ENCODE assay signal across 17 cellular contexts in the genomic region with DNA sequence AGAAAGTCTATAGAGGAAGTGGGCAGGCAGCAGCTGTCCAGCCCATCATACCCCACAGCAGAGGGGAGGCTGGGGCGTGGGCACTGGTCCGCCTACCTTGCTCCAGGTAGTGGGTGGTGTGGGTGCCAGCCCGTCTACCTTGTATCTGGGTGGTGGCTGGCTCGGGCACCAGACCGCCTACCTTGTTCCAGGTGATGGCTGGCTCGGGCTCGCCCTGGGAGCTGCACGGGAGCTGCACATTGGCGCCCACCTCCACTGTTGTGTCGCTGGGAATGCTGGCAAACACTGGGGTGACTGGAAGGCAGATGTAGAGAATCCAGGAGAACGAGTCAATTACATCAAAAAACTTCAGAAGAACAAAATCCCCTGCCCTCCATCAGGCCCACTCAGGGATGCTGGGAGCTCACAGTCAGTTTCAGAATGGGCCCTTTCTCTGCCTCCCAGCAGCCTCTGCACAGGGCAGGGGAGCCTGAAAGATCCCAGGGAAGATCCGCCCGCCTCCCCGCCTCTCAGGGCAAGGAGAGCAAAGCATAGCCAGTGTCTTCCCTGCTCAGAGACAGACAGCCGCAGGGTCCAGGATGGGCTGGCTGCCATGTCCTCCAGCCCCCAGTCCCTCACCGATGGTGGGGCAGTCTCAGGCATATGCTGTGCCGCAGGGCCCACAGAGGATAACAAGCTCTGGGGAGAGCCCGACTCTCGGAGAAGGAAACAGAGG.
"Had no signal": no experiment of that assay in that cellular context is flagged by ENCODE, and none has a peak within 500 bp of the region (broad histone marks: within the 10 kb centered on the region; RNA-seq: fewer than 3 reads in every experiment).

No MANE protein-coding gene starts in this region.

- H3K27me3 ChIP-seq: uterus had no signal

- H3K4me3 Mint-ChIP-seq: activated naive CD4-positive, alpha-beta T cell treated with anti-CD3 and anti-CD28 coated beads, Interleukin-2, amount 50 U/mL, for 24 hours; effector memory CD8-positive, alpha-beta T cell; nephron; stimulated activated naive CD8-positive, alpha-beta T cell treated with anti-CD3 and anti-CD28 coated beads, Interleukin-15, amount 100 ng/mL, for 72 hours had no signal

- ATAC-seq: effector memory CD8-positive, alpha-beta T cell; pancreas; stimulated activated naive CD8-positive, alpha-beta T cell treated with anti-CD3 and anti-CD28 coated beads, Interleukin-15, amount 100 ng/mL, for 72 hours had no signal

- H3K36me3 ChIP-seq: pancreas, uterus had no signal

- H3K36me3 Mint-ChIP-seq: activated naive CD4-positive, alpha-beta T cell treated with anti-CD3 and anti-CD28 coated beads, Interleukin-2, amount 50 U/mL, for 24 hours had no signal

- H3K4me3 ChIP-seq: pancreas, skin epidermis, uterus had no signal

- H3K9me3 ChIP-seq: pancreas, uterus had no signal

- H3K4me1 ChIP-seq: pancreas, uterus had no signal

- H3K27ac Mint-ChIP-seq: activated naive CD4-positive, alpha-beta T cell treated with anti-CD3 and anti-CD28 coated beads, Interleukin-2, amount 50 U/mL, for 24 hours; activated T-helper 2 cell treated with anti-CD3 and anti-CD28 coated beads, Interferon-gamma antibody, Interleukin-2, Interleukin-4, amounts not matched to agents 10 μg/mL and 5 μg/mL and 100 μg/mL, durations not matched to agents 14 hours and 24 hours and 36 hours; effector memory CD8-positive, alpha-beta T cell; nephron had no signal

- H3K9me3 Mint-ChIP-seq: activated naive CD4-positive, alpha-beta T cell treated with anti-CD3 and anti-CD28 coated beads, Interleukin-2, amount 50 U/mL, for 24 hours; activated T-helper 2 cell treated with anti-CD3 and anti-CD28 coated beads, Interferon-gamma antibody, Interleukin-2, Interleukin-4, amounts not matched to agents 10 μg/mL and 5 μg/mL and 100 μg/mL, durations not matched to agents 14 hours and 24 hours and 36 hours; effector memory CD8-positive, alpha-beta T cell; nephron; stimulated activated naive CD8-positive, alpha-beta T cell treated with anti-CD3 and anti-CD28 coated beads, Interleukin-15, amount 100 ng/mL, for 72 hours had no signal

- DNase-seq: activated CD4-positive, alpha-beta T cell treated with anti-CD3 and anti-CD28 coated beads for 48 hours; activated T-cell treated with anti-CD3 and anti-CD28 coated beads for 4 hours; central memory CD4-positive, alpha-beta T cell; effector memory CD8-positive, alpha-beta T cell; erythroblast; hippocampal formation; kidney glomerular epithelial cell; stimulated activated CD4-positive, alpha-beta T cell treated with anti-CD3 and anti-CD28 coated beads, Interleukin-4, amount 100 ng/mL, for 4 hours; stimulated activated naive CD8-positive, alpha-beta T cell treated with anti-CD3 and anti-CD28 coated beads, Interleukin-15, amount 100 ng/mL, for 72 hours; T-helper 1 cell; uterus; WERI-Rb-1 had no signal

- H3K4me1 Mint-ChIP-seq: activated naive CD4-positive, alpha-beta T cell treated with anti-CD3 and anti-CD28 coated beads, Interleukin-2, amount 50 U/mL, for 24 hours; stimulated activated naive CD8-positive, alpha-beta T cell treated with anti-CD3 and anti-CD28 coated beads, Interleukin-15, amount 100 ng/mL, for 72 hours had no signal

- H3K27ac ChIP-seq: pancreas, skin epidermis, uterus, WERI-Rb-1 had no signal
